In genomic region chr9:115234094-115234493, GRCh38 we compare ENCODE assay signal across 9 cellular contexts.
DNase-seq lines count a peak whose midpoint lies in the region; ATAC-seq and TF ChIP-seq lines count a peak whose summit lies in the region.
"Had no signal": no experiment of that assay in that cellular context is flagged by ENCODE, and none has a peak within 500 bp of the region (broad histone marks: within the 10 kb centered on the region; RNA-seq: fewer than 3 reads in every experiment).

No MANE protein-coding gene starts in this region.

- H2AFZ ChIP-seq in ACC112 (ENCODE audit: low read length, unreplicated experiment), result no peak overlapping the region

- H3K36me3 ChIP-seq in ACC112 (ENCODE audit: insufficient read depth, low read length), result no peaks in the 10 kb centered on the region
- no peaks in the 10 kb centered on the region for H3K36me3 ChIP-seq in esophagus squamous epithelium

- H3K27ac ChIP-seq in ACC112 (ENCODE audit: low read depth, low read length) (peak overlapping the region; percentile 20; the same call in 1 of the 2 replicates), esophagus squamous epithelium (peak overlapping the region; percentile 11 to 73 (median 57))

- intact Hi-C loops in esophagus squamous epithelium (cut with DNase I), result no loop called here

- peaks cover 14% of the 10 kb centered on the region for H3K4me1 ChIP-seq in ACC112 (ENCODE audit: control insufficient read depth, insufficient read depth, low read length, unreplicated experiment)
- peaks cover 0 to 43% (median 13%) of the 10 kb centered on the region in 3 donors for H3K4me1 ChIP-seq in esophagus squamous epithelium

- no peaks in the 10 kb centered on the region for H3K9me3 ChIP-seq in esophagus squamous epithelium

- H3K79me2 ChIP-seq in ACC112 (ENCODE audit: control insufficient read depth, insufficient read depth, low read length, unreplicated experiment), result no peaks in the 10 kb centered on the region

- H3K4me3 ChIP-seq in ACC112 (ENCODE audit: low read depth, low read length) (no peak overlapping the region), LNCaP clone FGC (ENCODE audit: low read depth, low read length) (no peak overlapping the region), esophagus squamous epithelium (no peak overlapping the region)

- peak; percentile 27 for DNase-seq in LNCaP clone FGC (ENCODE audit: low read depth)
- no peak for DNase-seq in esophagus squamous epithelium (lab: John Stamatoyannopoulos, UW)
- DNase-seq in activated effector memory CD4-positive, alpha-beta T cell treated with anti-CD3 and anti-CD28 coated beads, Interleukin-2, amount 50 U/mL, for 16 hours, result no peak
- DNase-seq in NCI-H1436 (lab: John Stamatoyannopoulos, UW), result no peak
- no peak for DNase-seq in RPMI8226
- no peak for DNase-seq in DMS 273 treated with DMSO at 0.1 percent for 48 hours (lab: John Stamatoyannopoulos, UW)
- DNase-seq: NCI-H774 had no signal

- H3K27me3 ChIP-seq in ACC112 (ENCODE audit: insufficient read depth, low read length), result no peaks in the 10 kb centered on the region
- H3K27me3 ChIP-seq in esophagus squamous epithelium, result no peaks in the 10 kb centered on the region

- TF ChIP-seq CTCF in LNCaP clone FGC (IDR thresholded peaks at IDR 0.05; ENCODE audit: control insufficient read depth, extremely low read depth, insufficient read depth), result no peak
- TF ChIP-seq CTCF in esophagus squamous epithelium (IDR thresholded peaks at IDR 0.05), result no peak

- WGBS in esophagus squamous epithelium, 2 donors, result 25 to 27% methylated on average over 2 of the region's 2 CpGs

- ATAC-seq in GM21825 (IDR thresholded peaks at IDR 0.05; ENCODE audit: unreplicated experiment), result peak; percentile 84

- no peak for TF ChIP-seq POLR2A in esophagus squamous epithelium (IDR thresholded peaks at IDR 0.05)
